Comparison of ENCODE assay signal across 15 cellular contexts in genomic region chr1:199172286-199173124, GRCh38.
DNase-seq lines count a peak whose midpoint lies in the region; ATAC-seq and TF ChIP-seq lines count a peak whose summit lies in the region.
"Had no signal": no experiment of that assay in that cellular context is flagged by ENCODE, and none has a peak within 500 bp of the region (broad histone marks: within the 10 kb centered on the region; RNA-seq: fewer than 3 reads in every experiment).

No MANE protein-coding gene starts in this region.

- no peaks in the 10 kb centered on the region for H3K36me3 ChIP-seq in PC-3 (ENCODE audit: low read depth, low read length)
- H3K36me3 ChIP-seq: colonic mucosa, gastroesophageal sphincter, neutrophil had no signal

- POLR2A ChIA-PET in PC-3 (lab: Charles Lee; ENCODE audit: unreplicated experiment): no interaction called here

- peak overlapping the region; percentile 90 for H3K27ac Mint-ChIP-seq in activated T-cell treated with anti-CD3 and anti-CD28 coated beads, Interleukin-2, amount 50 U/mL, for 24 hours
- H3K27ac Mint-ChIP-seq in activated T-helper 1 cell treated with anti-CD3 and anti-CD28 coated beads, Interleukin-12 subunit alpha, Interleukin-12 subunit beta, Interleukin-2, Interleukin-4 antibody, amounts not matched to agents 30 ng/mL and 10 ng/mL and 1 ng/mL, durations not matched to agents 14 hours and 24 hours and 36 hours: peak overlapping the region; percentile 34

- peaks cover 50% of the 10 kb centered on the region for H3K4me1 Mint-ChIP-seq in activated T-cell treated with anti-CD3 and anti-CD28 coated beads, Interleukin-2, amount 50 U/mL, for 24 hours (ENCODE audit: low read depth)
- peaks cover 62% of the 10 kb centered on the region for H3K4me1 Mint-ChIP-seq in activated T-helper 1 cell treated with anti-CD3 and anti-CD28 coated beads, Interleukin-12 subunit alpha, Interleukin-12 subunit beta, Interleukin-2, Interleukin-4 antibody, amounts not matched to agents 30 ng/mL and 10 ng/mL and 1 ng/mL, durations not matched to agents 14 hours and 24 hours and 36 hours (ENCODE audit: low read depth)

- H3K4me3 Mint-ChIP-seq in activated T-cell treated with anti-CD3 and anti-CD28 coated beads, Interleukin-2, amount 50 U/mL, for 24 hours: no peak overlapping the region
- H3K4me3 Mint-ChIP-seq in activated T-helper 1 cell treated with anti-CD3 and anti-CD28 coated beads, Interleukin-12 subunit alpha, Interleukin-12 subunit beta, Interleukin-2, Interleukin-4 antibody, amounts not matched to agents 30 ng/mL and 10 ng/mL and 1 ng/mL, durations not matched to agents 14 hours and 24 hours and 36 hours: peak overlapping the region; percentile 5

- no peaks in the 10 kb centered on the region for H4K20me1 ChIP-seq in PC-3 (ENCODE audit: low read length)

- no peaks in the 10 kb centered on the region for H3K79me2 ChIP-seq in PC-3 (ENCODE audit: low read length)

- H3F3A ChIP-seq in PC-3 (ENCODE audit: low read length, unreplicated experiment): no peaks in the 10 kb centered on the region

- CTCF ChIA-PET in PC-3 (lab: Charles Lee): no interaction called here

- DNase-seq in activated T-cell treated with anti-CD3 and anti-CD28 coated beads, Interleukin-2, amount 50 U/mL, for 24 hours: peak; percentile 34
- DNase-seq in activated T-cell treated with anti-CD3 and anti-CD28 coated beads for 4 hours (no peak), PC-3 (no peak), MV-4-11 (lab: John Stamatoyannopoulos, UW) (no peak)
- no peak for DNase-seq in activated T-helper 1 cell treated with anti-CD3 and anti-CD28 coated beads, Interleukin-12 subunit alpha, Interleukin-12 subunit beta, Interleukin-2, Interleukin-4 antibody, amounts not matched to agents 30 ng/mL and 10 ng/mL and 1 ng/mL, durations not matched to agents 14 hours and 24 hours and 36 hours (ENCODE audit: low spot score)
- no peak for DNase-seq in stimulated activated naive CD8-positive, alpha-beta T cell treated with anti-CD3 and anti-CD28 coated beads, Interleukin-15, Interleukin-2, amounts not matched to agents 100 U/mL and 50 U/mL, for 24 hours
- DNase-seq: colonic mucosa; NCI-H1048; NCI-H526; stimulated activated CD4-positive, alpha-beta T cell treated with anti-CD3 and anti-CD28 coated beads, Interleukin-1b, Interleukin-23, amount 100 ng/mL, for 48 hours had no signal

- H3K27me3 ChIP-seq in PC-3 (ENCODE audit: low read length): no peaks in the 10 kb centered on the region
- H3K27me3 ChIP-seq: colonic mucosa, gastroesophageal sphincter, neutrophil had no signal

- no peaks in the 10 kb centered on the region for H3K9me3 Mint-ChIP-seq in activated T-cell treated with anti-CD3 and anti-CD28 coated beads, Interleukin-2, amount 50 U/mL, for 24 hours
- H3K9me3 Mint-ChIP-seq in activated T-helper 1 cell treated with anti-CD3 and anti-CD28 coated beads, Interleukin-12 subunit alpha, Interleukin-12 subunit beta, Interleukin-2, Interleukin-4 antibody, amounts not matched to agents 30 ng/mL and 10 ng/mL and 1 ng/mL, durations not matched to agents 14 hours and 24 hours and 36 hours: peaks cover 7% of the 10 kb centered on the region

- H3K4me3 ChIP-seq in PC-3 (ENCODE audit: low read length): no peak overlapping the region
- H3K4me3 ChIP-seq: colonic mucosa, gastroesophageal sphincter had no signal

- H3K36me3 Mint-ChIP-seq in activated T-cell treated with anti-CD3 and anti-CD28 coated beads, Interleukin-2, amount 50 U/mL, for 24 hours (ENCODE audit: low read depth): no peaks in the 10 kb centered on the region
- peaks cover 5% of the 10 kb centered on the region for H3K36me3 Mint-ChIP-seq in activated T-helper 1 cell treated with anti-CD3 and anti-CD28 coated beads, Interleukin-12 subunit alpha, Interleukin-12 subunit beta, Interleukin-2, Interleukin-4 antibody, amounts not matched to agents 30 ng/mL and 10 ng/mL and 1 ng/mL, durations not matched to agents 14 hours and 24 hours and 36 hours (ENCODE audit: low read depth)

- no peak overlapping the region for H3K9ac ChIP-seq in PC-3 (ENCODE audit: low read length)

- TF ChIP-seq CTCF in PC-3 (conservative IDR thresholded peaks at IDR 0.05; ENCODE audit: low read depth, low read length): no peak

- intact Hi-C loops in activated T-helper 1 cell treated with anti-CD3 and anti-CD28 coated beads, Interleukin-12 subunit alpha, Interleukin-12 subunit beta, Interleukin-2, Interleukin-4 antibody, amounts not matched to agents 30 ng/mL and 10 ng/mL and 1 ng/mL, durations not matched to agents 14 hours and 24 hours and 36 hours (cut with micrococcal nuclease): loop anchor here (1.0 to 10.0 kb wide), 16 partner anchors 11 to 1398 kb away; partner anchors contain the start of gene DENND1B
- intact Hi-C loops in PC-3 (cut with micrococcal nuclease): no loop called here

- no peaks in the 10 kb centered on the region for H3K9me2 ChIP-seq in PC-3 (replicated peaks; ENCODE audit: low read length)

- H3K27me3 Mint-ChIP-seq in activated T-cell treated with anti-CD3 and anti-CD28 coated beads, Interleukin-2, amount 50 U/mL, for 24 hours: no peaks in the 10 kb centered on the region
- H3K27me3 Mint-ChIP-seq in activated T-helper 1 cell treated with anti-CD3 and anti-CD28 coated beads, Interleukin-12 subunit alpha, Interleukin-12 subunit beta, Interleukin-2, Interleukin-4 antibody, amounts not matched to agents 30 ng/mL and 10 ng/mL and 1 ng/mL, durations not matched to agents 14 hours and 24 hours and 36 hours (ENCODE audit: insufficient read depth): peaks cover 2% of the 10 kb centered on the region

- BruUV-seq in PC-3 (replicated peaks; lab: Mats Ljungman, UMichigan): no TSS peak

- H3K4me1 ChIP-seq in PC-3 (ENCODE audit: insufficient read depth, low read length): no peaks in the 10 kb centered on the region
- H3K4me1 ChIP-seq: colonic mucosa, gastroesophageal sphincter had no signal

- ATAC-seq in HG02938 (IDR thresholded peaks at IDR 0.05; ENCODE audit: unreplicated experiment): peak; percentile 28
- peak; percentile 56 for ATAC-seq in stimulated activated naive CD8-positive, alpha-beta T cell treated with anti-CD3 and anti-CD28 coated beads, Interleukin-15, Interleukin-2, amounts not matched to agents 100 U/mL and 50 U/mL, for 24 hours
- ATAC-seq in PC-3: no peak
- no peak for ATAC-seq in HG02885 (IDR thresholded peaks at IDR 0.05; ENCODE audit: poor library complexity, unreplicated experiment)
- ATAC-seq: gastroesophageal sphincter, left lobe of liver had no signal

- H2AFZ ChIP-seq in PC-3 (ENCODE audit: low read length): no peak overlapping the region

- H3K4me2 ChIP-seq in PC-3 (ENCODE audit: low read length): no peak overlapping the region

- H3K9me3 ChIP-seq in PC-3 (ENCODE audit: low read length): no peaks in the 10 kb centered on the region
- H3K9me3 ChIP-seq: colonic mucosa, gastroesophageal sphincter, neutrophil had no signal

- H3K27ac ChIP-seq in PC-3 (ENCODE audit: low read length): no peak overlapping the region
- H3K27ac ChIP-seq: colonic mucosa, gastroesophageal sphincter, neutrophil had no signal

Comparison
In these comparisons a context has a peak if more than half of its experiments do, and no peak if none do; other contexts are left out.
1. ATAC-seq: peak in HG02938 (single experiment) and stimulated activated naive CD8-positive, alpha-beta T cell treated with anti-CD3 and anti-CD28 coated beads, Interleukin-15, Interleukin-2, amounts not matched to agents 100 U/mL and 50 U/mL, for 24 hours (single experiment); none in PC-3 (single experiment) and HG02885 (single experiment).